In genomic region chr1:62995173-62995572, GRCh38 we compare ENCODE assay signal across 34 cellular contexts.
"Had no signal": no experiment of that assay in that cellular context is flagged by ENCODE, and none has a peak within 500 bp of the region (broad histone marks: within the 10 kb centered on the region; RNA-seq: fewer than 3 reads in every experiment).

No MANE protein-coding gene starts in this region.

- H3K27me3 ChIP-seq: body of pancreas, brain microvascular endothelial cell, breast epithelium had no signal

- ATAC-seq: activated CD8-positive, alpha-beta T cell treated with anti-CD3 and anti-CD28 coated beads for 36 hours; activated naive CD4-positive, alpha-beta T cell treated with anti-CD3 and anti-CD28 coated beads, Interleukin-2, amount 50 U/mL, for 72 hours; activated T-cell treated with anti-CD3 and anti-CD28 coated beads, Interleukin-2, amount 50 U/mL, for 4 hours; activated T-cell treated with anti-CD3 and anti-CD28 coated beads, Interleukin-2, amount 50 U/mL, for 72 hours; activated T-helper 17 cell treated with anti-CD3 and anti-CD28 coated beads, Interleukin-2, amount 50 U/mL, for 72 hours; body of pancreas had no signal

- H3K27ac ChIP-seq: adrenal gland, body of pancreas, brain microvascular endothelial cell, breast epithelium, VCaP had no signal

- DNase-seq: activated B cell treated with CpG ODN at 0.5 μM for 24 hours; activated CD4-positive, alpha-beta memory T cell treated with anti-CD3 and anti-CD28 coated beads for 36 hours; activated CD4-positive, alpha-beta T cell treated with anti-CD3 and anti-CD28 coated beads for 4 hours; activated CD4-positive, alpha-beta T cell treated with anti-CD3 and anti-CD28 coated beads, Interleukin-2, amount 10 ng/mL, durations not matched to agents 24 days and 14 days; activated CD4-positive, alpha-beta T cell treated with anti-CD3 and anti-CD28 coated beads, Interleukin-2, amount 50 U/mL, for 1 hour; activated CD4-positive, alpha-beta T cell treated with anti-CD3 and anti-CD28 coated beads, Interleukin-2, amount 50 U/mL, for 4 hours; activated CD4-positive, CD25-positive, alpha-beta regulatory T cell treated with anti-CD3 and anti-CD28 coated beads, Interleukin-2, amount 50 U/mL, for 72 hours; activated CD8-positive, alpha-beta memory T cell treated with anti-CD3 and anti-CD28 coated beads, Interleukin-2, amount 50 U/mL, for 4 hours; activated CD8-positive, alpha-beta T cell treated with anti-CD3 and anti-CD28 coated beads for 36 hours; activated effector memory CD4-positive, alpha-beta T cell treated with anti-CD3 and anti-CD28 coated beads, Interleukin-2, amount 50 U/mL, for 16 hours; activated gamma-delta T cell treated with Interleukin-2 at 50 U/mL for 16 hours; activated naive CD4-positive, alpha-beta T cell; activated naive CD4-positive, alpha-beta T cell treated with anti-CD3 and anti-CD28 coated beads for 36 hours; activated naive CD4-positive, alpha-beta T cell treated with anti-CD3 and anti-CD28 coated beads, Interleukin-2, amount 50 U/mL, for 16 hours; activated naive CD8-positive, alpha-beta T cell treated with anti-CD3 and anti-CD28 coated beads for 36 hours; activated T-cell treated with anti-CD3 and anti-CD28 coated beads for 4 hours; activated T-cell treated with anti-CD3 and anti-CD28 coated beads, Interleukin-2, amount 50 U/mL, for 1 hour; activated T-cell treated with anti-CD3 and anti-CD28 coated beads, Interleukin-2, amount 50 U/mL, for 4 hours; activated T-cell treated with anti-CD3 and anti-CD28 coated beads, Interleukin-2, amount 50 U/mL, for 72 hours; adrenal gland; amniotic stem cell; aorta; body of pancreas; brain microvascular endothelial cell; central memory CD4-positive, alpha-beta T cell; T-helper 2 cell; T-helper 9 cell had no signal

- H3K36me3 ChIP-seq: adrenal gland, brain microvascular endothelial cell, breast epithelium had no signal

- H3K9me3 ChIP-seq: adrenal gland, body of pancreas, breast epithelium had no signal

- FAIRE-seq: astrocyte, colon, TTC549 had no signal

- H3K4me3 ChIP-seq: adrenal gland, body of pancreas, breast epithelium had no signal

- H3K4me1 ChIP-seq: adrenal gland, body of pancreas, breast epithelium had no signal
